8 cellular contexts compared by ENCODE assay signal in the genomic region with DNA sequence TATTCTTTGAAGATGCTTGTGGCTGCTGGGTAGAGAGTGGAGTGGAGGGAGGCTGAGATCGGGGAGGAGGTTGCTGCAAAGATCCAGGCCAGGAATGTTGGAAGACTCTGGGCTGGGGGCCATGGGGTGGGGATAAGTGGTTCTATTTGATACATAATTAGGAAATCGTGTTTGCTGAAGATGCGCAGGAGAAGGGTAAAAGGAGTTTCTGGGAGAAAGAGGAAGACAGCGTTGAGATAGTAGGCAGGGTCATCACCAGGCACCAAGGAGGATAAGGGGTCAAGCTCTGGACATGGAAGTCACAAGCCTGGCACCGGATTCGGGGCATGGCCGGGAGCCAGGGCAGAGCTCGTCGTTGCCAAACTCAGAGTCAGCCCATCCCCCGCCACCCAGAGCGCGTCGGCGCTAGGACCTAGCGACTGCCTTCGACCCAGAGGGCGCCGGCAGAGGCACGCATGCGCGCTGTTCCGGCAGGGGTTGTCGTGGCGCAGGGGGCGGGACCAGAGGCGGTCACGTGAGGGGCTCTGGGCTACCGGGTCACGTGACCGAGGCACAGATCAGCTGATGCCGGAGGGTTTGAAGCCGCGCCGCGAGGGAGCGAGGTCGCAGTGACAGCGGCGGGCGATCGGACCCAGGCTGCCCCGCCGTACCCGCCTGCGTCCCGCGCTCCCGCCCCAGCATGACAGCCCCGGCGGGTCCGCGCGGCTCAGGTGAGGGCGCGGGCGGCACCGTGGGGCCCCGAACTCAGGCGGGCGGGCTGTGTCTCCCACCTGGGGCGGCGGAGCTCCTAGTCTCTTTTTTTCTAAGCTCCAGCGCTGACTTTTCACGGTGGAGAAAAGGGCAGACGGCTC. TPM values are rescaled to one million over a fixed set of nuclear protein-coding genes. Genes with fewer than 3 reads are reported as not detected.
A peak's percentile ranks its signal among the peaks of the same experiment; 100 is the strongest.
DNase-seq lines count a peak whose midpoint lies in the region; ATAC-seq and TF ChIP-seq lines count a peak whose summit lies in the region.

A gene (plus strand): TSS at position 553 of the 851 bp plus-strand sequence. CDS start 127 bp downstream, at position 680.

- H3K9me3 Mint-ChIP-seq in CD8-positive, alpha-beta memory T cell: no peaks in the 10 kb centered on the region
- H3K9me3 Mint-ChIP-seq in effector memory CD8-positive, alpha-beta T cell: no peaks in the 10 kb centered on the region

- no peaks in the 10 kb centered on the region for H3K36me3 ChIP-seq in CD8-positive, alpha-beta memory T cell (ENCODE audit: insufficient read depth, low read length)
- no peaks in the 10 kb centered on the region for H3K36me3 ChIP-seq in mesendoderm (ENCODE audit: control insufficient read depth, insufficient read depth, low read length)

- POLR2A ChIA-PET in CD8-positive, alpha-beta memory T cell (lab: Charles Lee): interaction anchor here (0.5 to 2.3 kb wide), 4 partner anchors 13 to 797 kb away, joined by 3 to 20 read pairs (median 4); a partner anchor contains a TSS

- TF ChIP-seq CTCF in GM20000 (IDR thresholded peaks at IDR 0.05; ENCODE audit: extremely low read depth, missing control alignments): no peak

- ATAC-seq in effector memory CD8-positive, alpha-beta T cell (replicated peaks): peak; percentile 92

- peak within 1 kb of the TSS; percentile 18 for H3K18ac ChIP-seq in mesendoderm (ENCODE audit: low read length)

- peaks cover 16 to 18% (median 17%) of the 10 kb centered on the region in 3 donors for H3K4me1 Mint-ChIP-seq in CD8-positive, alpha-beta memory T cell
- peaks cover 7 to 20% of the 10 kb centered on the region in 2 donors for H3K4me1 Mint-ChIP-seq in effector memory CD8-positive, alpha-beta T cell (ENCODE audit: low read depth in 2 of 2)

- H2BK5ac ChIP-seq in mesendoderm (ENCODE audit: low read length): no peak within 1 kb of the TSS

- WGBS in mesendoderm (ENCODE audit: extremely low coverage, insufficient coverage, low lambda C conversion rate): no CpG with 5 or more reads among the region's 65 CpGs

- H3K27me3 Mint-ChIP-seq in CD8-positive, alpha-beta memory T cell: peaks cover 3 to 10% of the 10 kb centered on the region in 2 donors
- H3K27me3 Mint-ChIP-seq in effector memory CD8-positive, alpha-beta T cell: peaks cover 0 to 12% of the 10 kb centered on the region in 2 donors

- H3K27ac ChIP-seq in CD8-positive, alpha-beta memory T cell (ENCODE audit: low read depth, low read length): no peak within 1 kb of the TSS
- H3K27ac ChIP-seq in mesendoderm (ENCODE audit: low read depth, low read length): no peak within 1 kb of the TSS

- H3K4ac ChIP-seq in mesendoderm (ENCODE audit: low read depth, low read length): peak within 1 kb of the TSS; percentile 8

- CTCF ChIA-PET in CD8-positive, alpha-beta memory T cell (lab: Charles Lee): interaction anchor here (1.0 to 4.5 kb wide), 5 partner anchors 11 to 422 kb away, joined by 3 to 35 read pairs (median 4); a partner anchor contains a TSS

- H3K4me3 Mint-ChIP-seq in CD8-positive, alpha-beta memory T cell: peak within 1 kb of the TSS; percentile 74 to 91 (median 83)
- peak within 1 kb of the TSS; percentile 85 to 90 for H3K4me3 Mint-ChIP-seq in effector memory CD8-positive, alpha-beta T cell

- H3K27ac Mint-ChIP-seq in CD8-positive, alpha-beta memory T cell: peak within 1 kb of the TSS; percentile 54 to 89 (median 86)
- H3K27ac Mint-ChIP-seq in effector memory CD8-positive, alpha-beta T cell: peak within 1 kb of the TSS; percentile 23 to 91

- H3K9ac ChIP-seq in mesendoderm (ENCODE audit: low read length): peak within 1 kb of the TSS; percentile 67

- no peak within 1 kb of the TSS for H4K8ac ChIP-seq in mesendoderm (ENCODE audit: low read depth, low read length)

- no peak within 1 kb of the TSS for H2BK15ac ChIP-seq in mesendoderm (replicated peaks; ENCODE audit: low read depth)

- peak within 1 kb of the TSS; percentile 33 for H3K4me3 ChIP-seq in CD8-positive, alpha-beta memory T cell (ENCODE audit: low read length)
- H3K4me3 ChIP-seq in mesendoderm (ENCODE audit: low read length): peak within 1 kb of the TSS; percentile 69

- H3K23ac ChIP-seq in mesendoderm (ENCODE audit: low read length): no peak within 1 kb of the TSS

- H2AK5ac ChIP-seq in mesendoderm (ENCODE audit: low read length): no peak within 1 kb of the TSS

- H3K4me2 ChIP-seq in mesendoderm (ENCODE audit: low read length): peak within 1 kb of the TSS; percentile 84

- peaks cover 17% of the 10 kb centered on the region for H3K4me1 ChIP-seq in CD8-positive, alpha-beta memory T cell (ENCODE audit: insufficient read depth, low read length)
- H3K4me1 ChIP-seq in mesendoderm (ENCODE audit: control insufficient read depth, low read depth, low read length): peaks cover 3% of the 10 kb centered on the region

- no peak within 1 kb of the TSS for H4K5ac ChIP-seq in mesendoderm (ENCODE audit: low read length)

- H3K27me3 ChIP-seq in CD8-positive, alpha-beta memory T cell (ENCODE audit: insufficient read depth, low read length, poor library complexity, severe bottlenecking): no peaks in the 10 kb centered on the region
- H3K27me3 ChIP-seq in mesendoderm (ENCODE audit: insufficient read depth, low read length, poor library complexity): no peaks in the 10 kb centered on the region

- peaks cover 0 to 16% (median 0%) of the 10 kb centered on the region in 3 donors for H3K36me3 Mint-ChIP-seq in CD8-positive, alpha-beta memory T cell
- H3K36me3 Mint-ChIP-seq in effector memory CD8-positive, alpha-beta T cell (ENCODE audit: insufficient read depth): peaks cover 12% of the 10 kb centered on the region

- no peaks in the 10 kb centered on the region for H3K79me1 ChIP-seq in mesendoderm (ENCODE audit: low read length)

- peak within 1 kb of the TSS; percentile 86 for H3K56ac ChIP-seq in mesendoderm (ENCODE audit: low read length)

- no peaks in the 10 kb centered on the region for H3K9me3 ChIP-seq in CD8-positive, alpha-beta memory T cell (ENCODE audit: low read length)

- H3K79me2 ChIP-seq in mesendoderm (ENCODE audit: control insufficient read depth, insufficient read depth, low read length): no peaks in the 10 kb centered on the region

- H2BK120ac ChIP-seq in mesendoderm (ENCODE audit: low read depth, low read length): no peak within 1 kb of the TSS

- DNase-seq in CD8-positive, alpha-beta memory T cell: peak; percentile 98 to 100 (median 99)
- peak; percentile 100 for DNase-seq in GM20000 (ENCODE audit: low spot score)
- peak; percentile 93 for DNase-seq in HT1080 (ENCODE audit: low read depth)
- DNase-seq in NOMO-1 (lab: John Stamatoyannopoulos, UW; ENCODE audit: unreplicated experiment in 2 of 2): peak; percentile 97
- peak; percentile 98 to 99 for DNase-seq in activated CD8-positive, alpha-beta memory T cell treated with anti-CD3 and anti-CD28 coated beads for 4 hours (ENCODE audit: low read depth in 2 of 2)
- peak; percentile 98 to 99 (median 99) for DNase-seq in effector memory CD8-positive, alpha-beta T cell
- DNase-seq in mesendoderm: peak; percentile 98
- DNase-seq in stimulated activated CD8-positive, alpha-beta memory T cell treated with anti-CD3 and anti-CD28 coated beads, Interleukin-15, amount 100 ng/mL, for 1 hour (ENCODE audit: low read depth): peak; percentile 98

RNA-seq across cellular contexts. Expression of the gene that starts here (rescaled TPM):
- total RNA-seq in CD8-positive, alpha-beta memory T cell: 10 to 100 TPM; 19.4 to 19.6 TPM
- 11.6 TPM for polyA plus RNA-seq in CD8-positive, alpha-beta memory T cell
- 5.1 and 5.2 TPM in 2 replicates for total RNA-seq in HT1080 (2014; rRNA removed; shearing (Covaris generic))
- 9.3 and 11.9 TPM in 2 replicates for polyA plus RNA-seq in HT1080 (2015; cell fraction: cytosol; rRNA removed)
- polyA plus RNA-seq in HT1080 (2015; cell fraction: nucleus; rRNA removed): 22.7 and 29.1 TPM in 2 replicates
- 13.6 TPM for polyA plus RNA-seq in mesendoderm (2013, experiment 1 of 2)
- polyA plus RNA-seq in mesendoderm (2013, experiment 2 of 2): 14.1 TPM
